In the genomic region with DNA sequence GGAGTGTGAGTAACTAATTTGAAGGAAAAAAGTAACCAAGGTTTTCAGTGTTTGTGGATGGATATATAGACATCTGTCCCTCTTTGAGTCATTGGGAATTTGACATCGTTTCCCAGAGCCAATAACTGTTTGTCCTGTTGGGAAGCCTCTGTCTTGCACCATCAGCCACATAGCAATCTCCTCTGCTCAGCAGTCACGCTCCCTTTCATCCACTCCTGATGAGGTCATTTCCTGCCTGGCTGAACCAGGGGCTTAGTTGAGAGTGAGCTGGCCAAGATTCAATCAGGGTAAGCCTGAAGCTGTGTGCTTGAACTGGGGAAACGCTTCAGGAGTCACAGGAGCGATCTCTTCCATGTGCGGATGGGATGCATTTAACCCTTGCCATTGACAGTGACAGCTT, we compare ENCODE assay signal across 11 cellular contexts.
DNase-seq lines count a peak whose midpoint lies in the region; ATAC-seq, FAIRE-seq and TF ChIP-seq lines count a peak whose summit lies in the region.
"Had no signal": no experiment of that assay in that cellular context is flagged by ENCODE, and none has a peak within 500 bp of the region (broad histone marks: within the 10 kb centered on the region; RNA-seq: fewer than 3 reads in every experiment).

No MANE protein-coding gene starts in this region.

- H3K4me3 ChIP-seq in coronary artery: no peak overlapping the region

- ATAC-seq in WTC11 (0 out of 2 replicates have a peak, but pooled peaks have one; percentile 36), HG03571 (IDR thresholded peaks at IDR 0.05; ENCODE audit: unreplicated experiment) (no peak)

- peak; percentile 65 for DNase-seq in NCI-H82 (lab: John Stamatoyannopoulos, UW)
- no peak for DNase-seq in NCI-H82 treated with DMSO at 0.1 percent for 48 hours (lab: John Stamatoyannopoulos, UW; ENCODE audit: unreplicated experiment)
- no peak for DNase-seq in WTC11 (ENCODE audit: low spot score)
- DNase-seq in glomerular endothelial cell (ENCODE audit: extremely low read depth, low read depth, low spot score): peak; percentile 3
- DNase-seq in urothelium cell line (ENCODE audit: low spot score): peak; percentile 73
- DNase-seq in NCI-H146 treated with DMSO at 0.1 percent for 48 hours (lab: John Stamatoyannopoulos, UW; ENCODE audit: unreplicated experiment): no peak
- no peak for DNase-seq in coronary artery (ENCODE audit: low spot score)
- DNase-seq: central memory CD4-positive, alpha-beta T cell; NCI-H1417 had no signal

- H3K4me1 Mint-ChIP-seq in WTC11: no peaks in the 10 kb centered on the region

- H3K27ac Mint-ChIP-seq in WTC11: no peak overlapping the region

- no peaks in the 10 kb centered on the region; the same call in 1 of the 2 replicates for H3K36me3 Mint-ChIP-seq in WTC11

- no peak overlapping the region for H3K4me3 Mint-ChIP-seq in WTC11

- H3K9me3 Mint-ChIP-seq in WTC11: peaks cover 17% of the 10 kb centered on the region

- POLR2A ChIA-PET in WTC11 (lab: Charles Lee): no interaction called here

- peaks cover 3% of the 10 kb centered on the region; the same call in 1 of the 2 replicates for H3K27me3 Mint-ChIP-seq in WTC11 (ENCODE audit: low read depth)

- H3K27ac ChIP-seq in coronary artery: no peak overlapping the region

- no peak for FAIRE-seq in urothelium cell line (lab: Jason Lieb, UNC)
- FAIRE-seq: GM12891 had no signal

- TF ChIP-seq CTCF in WTC11 (IDR thresholded peaks at IDR 0.05): no peak
- TF ChIP-seq CTCF in coronary artery (IDR thresholded peaks at IDR 0.05): no peak

- CTCF ChIA-PET in WTC11 (lab: Charles Lee): no interaction called here

TF ChIP-seq in WTC11, 78 proteins besides CTCF, POLR2A, EP300 and RAD21:
- TF ChIP-seq MXD4 (CRISPR knock-in tag; IDR thresholded peaks at IDR 0.05; ENCODE audit: borderline replicate concordance): no peak
- TF ChIP-seq ELF4 (CRISPR knock-in tag; IDR thresholded peaks at IDR 0.05; ENCODE audit: low read depth): no peak
- TF ChIP-seq CREB1 (CRISPR knock-in tag; IDR thresholded peaks at IDR 0.05): no peak
- TF ChIP-seq, protein P1, sequence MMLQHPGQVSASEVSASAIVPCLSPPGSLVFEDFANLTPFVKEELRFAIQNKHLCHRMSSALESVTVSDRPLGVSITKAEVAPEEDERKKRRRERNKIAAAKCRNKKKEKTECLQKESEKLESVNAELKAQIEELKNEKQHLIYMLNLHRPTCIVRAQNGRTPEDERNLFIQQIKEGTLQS (CRISPR knock-in tag; conservative IDR thresholded peaks at IDR 0.05): no peak
- TF ChIP-seq ZNF317 (CRISPR knock-in tag; IDR thresholded peaks at IDR 0.05; ENCODE audit: borderline replicate concordance, low read depth): no peak
- TF ChIP-seq, protein P2, sequence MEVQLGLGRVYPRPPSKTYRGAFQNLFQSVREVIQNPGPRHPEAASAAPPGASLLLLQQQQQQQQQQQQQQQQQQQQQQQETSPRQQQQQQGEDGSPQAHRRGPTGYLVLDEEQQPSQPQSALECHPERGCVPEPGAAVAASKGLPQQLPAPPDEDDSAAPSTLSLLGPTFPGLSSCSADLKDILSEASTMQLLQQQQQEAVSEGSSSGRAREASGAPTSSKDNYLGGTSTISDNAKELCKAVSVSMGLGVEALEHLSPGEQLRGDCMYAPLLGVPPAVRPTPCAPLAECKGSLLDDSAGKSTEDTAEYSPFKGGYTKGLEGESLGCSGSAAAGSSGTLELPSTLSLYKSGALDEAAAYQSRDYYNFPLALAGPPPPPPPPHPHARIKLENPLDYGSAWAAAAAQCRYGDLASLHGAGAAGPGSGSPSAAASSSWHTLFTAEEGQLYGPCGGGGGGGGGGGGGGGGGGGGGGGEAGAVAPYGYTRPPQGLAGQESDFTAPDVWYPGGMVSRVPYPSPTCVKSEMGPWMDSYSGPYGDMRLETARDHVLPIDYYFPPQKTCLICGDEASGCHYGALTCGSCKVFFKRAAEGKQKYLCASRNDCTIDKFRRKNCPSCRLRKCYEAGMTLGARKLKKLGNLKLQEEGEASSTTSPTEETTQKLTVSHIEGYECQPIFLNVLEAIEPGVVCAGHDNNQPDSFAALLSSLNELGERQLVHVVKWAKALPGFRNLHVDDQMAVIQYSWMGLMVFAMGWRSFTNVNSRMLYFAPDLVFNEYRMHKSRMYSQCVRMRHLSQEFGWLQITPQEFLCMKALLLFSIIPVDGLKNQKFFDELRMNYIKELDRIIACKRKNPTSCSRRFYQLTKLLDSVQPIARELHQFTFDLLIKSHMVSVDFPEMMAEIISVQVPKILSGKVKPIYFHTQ (CRISPR knock-in tag; IDR thresholded peaks at IDR 0.05): no peak
- no peak for TF ChIP-seq SMAD3 (CRISPR knock-in tag; IDR thresholded peaks at IDR 0.05; ENCODE audit: borderline replicate concordance)
- TF ChIP-seq, protein P3, sequence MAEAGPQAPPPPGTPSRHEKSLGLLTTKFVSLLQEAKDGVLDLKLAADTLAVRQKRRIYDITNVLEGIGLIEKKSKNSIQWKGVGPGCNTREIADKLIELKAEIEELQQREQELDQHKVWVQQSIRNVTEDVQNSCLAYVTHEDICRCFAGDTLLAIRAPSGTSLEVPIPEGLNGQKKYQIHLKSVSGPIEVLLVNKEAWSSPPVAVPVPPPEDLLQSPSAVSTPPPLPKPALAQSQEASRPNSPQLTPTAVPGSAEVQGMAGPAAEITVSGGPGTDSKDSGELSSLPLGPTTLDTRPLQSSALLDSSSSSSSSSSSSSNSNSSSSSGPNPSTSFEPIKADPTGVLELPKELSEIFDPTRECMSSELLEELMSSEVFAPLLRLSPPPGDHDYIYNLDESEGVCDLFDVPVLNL (CRISPR knock-in tag; IDR thresholded peaks at IDR 0.05; ENCODE audit: borderline replicate concordance, low read depth): no peak
- TF ChIP-seq SMAD4 (CRISPR knock-in tag; IDR thresholded peaks at IDR 0.05): no peak
- TF ChIP-seq, protein P4, sequence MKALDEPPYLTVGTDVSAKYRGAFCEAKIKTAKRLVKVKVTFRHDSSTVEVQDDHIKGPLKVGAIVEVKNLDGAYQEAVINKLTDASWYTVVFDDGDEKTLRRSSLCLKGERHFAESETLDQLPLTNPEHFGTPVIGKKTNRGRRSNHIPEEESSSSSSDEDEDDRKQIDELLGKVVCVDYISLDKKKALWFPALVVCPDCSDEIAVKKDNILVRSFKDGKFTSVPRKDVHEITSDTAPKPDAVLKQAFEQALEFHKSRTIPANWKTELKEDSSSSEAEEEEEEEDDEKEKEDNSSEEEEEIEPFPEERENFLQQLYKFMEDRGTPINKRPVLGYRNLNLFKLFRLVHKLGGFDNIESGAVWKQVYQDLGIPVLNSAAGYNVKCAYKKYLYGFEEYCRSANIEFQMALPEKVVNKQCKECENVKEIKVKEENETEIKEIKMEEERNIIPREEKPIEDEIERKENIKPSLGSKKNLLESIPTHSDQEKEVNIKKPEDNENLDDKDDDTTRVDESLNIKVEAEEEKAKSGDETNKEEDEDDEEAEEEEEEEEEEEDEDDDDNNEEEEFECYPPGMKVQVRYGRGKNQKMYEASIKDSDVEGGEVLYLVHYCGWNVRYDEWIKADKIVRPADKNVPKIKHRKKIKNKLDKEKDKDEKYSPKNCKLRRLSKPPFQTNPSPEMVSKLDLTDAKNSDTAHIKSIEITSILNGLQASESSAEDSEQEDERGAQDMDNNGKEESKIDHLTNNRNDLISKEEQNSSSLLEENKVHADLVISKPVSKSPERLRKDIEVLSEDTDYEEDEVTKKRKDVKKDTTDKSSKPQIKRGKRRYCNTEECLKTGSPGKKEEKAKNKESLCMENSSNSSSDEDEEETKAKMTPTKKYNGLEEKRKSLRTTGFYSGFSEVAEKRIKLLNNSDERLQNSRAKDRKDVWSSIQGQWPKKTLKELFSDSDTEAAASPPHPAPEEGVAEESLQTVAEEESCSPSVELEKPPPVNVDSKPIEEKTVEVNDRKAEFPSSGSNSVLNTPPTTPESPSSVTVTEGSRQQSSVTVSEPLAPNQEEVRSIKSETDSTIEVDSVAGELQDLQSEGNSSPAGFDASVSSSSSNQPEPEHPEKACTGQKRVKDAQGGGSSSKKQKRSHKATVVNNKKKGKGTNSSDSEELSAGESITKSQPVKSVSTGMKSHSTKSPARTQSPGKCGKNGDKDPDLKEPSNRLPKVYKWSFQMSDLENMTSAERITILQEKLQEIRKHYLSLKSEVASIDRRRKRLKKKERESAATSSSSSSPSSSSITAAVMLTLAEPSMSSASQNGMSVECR (CRISPR knock-in tag; IDR thresholded peaks at IDR 0.05; ENCODE audit: borderline replicate concordance): no peak
- TF ChIP-seq, protein P5, sequence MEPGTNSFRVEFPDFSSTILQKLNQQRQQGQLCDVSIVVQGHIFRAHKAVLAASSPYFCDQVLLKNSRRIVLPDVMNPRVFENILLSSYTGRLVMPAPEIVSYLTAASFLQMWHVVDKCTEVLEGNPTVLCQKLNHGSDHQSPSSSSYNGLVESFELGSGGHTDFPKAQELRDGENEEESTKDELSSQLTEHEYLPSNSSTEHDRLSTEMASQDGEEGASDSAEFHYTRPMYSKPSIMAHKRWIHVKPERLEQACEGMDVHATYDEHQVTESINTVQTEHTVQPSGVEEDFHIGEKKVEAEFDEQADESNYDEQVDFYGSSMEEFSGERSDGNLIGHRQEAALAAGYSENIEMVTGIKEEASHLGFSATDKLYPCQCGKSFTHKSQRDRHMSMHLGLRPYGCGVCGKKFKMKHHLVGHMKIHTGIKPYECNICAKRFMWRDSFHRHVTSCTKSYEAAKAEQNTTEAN (CRISPR knock-in tag; IDR thresholded peaks at IDR 0.05): no peak
- TF ChIP-seq, protein P6, sequence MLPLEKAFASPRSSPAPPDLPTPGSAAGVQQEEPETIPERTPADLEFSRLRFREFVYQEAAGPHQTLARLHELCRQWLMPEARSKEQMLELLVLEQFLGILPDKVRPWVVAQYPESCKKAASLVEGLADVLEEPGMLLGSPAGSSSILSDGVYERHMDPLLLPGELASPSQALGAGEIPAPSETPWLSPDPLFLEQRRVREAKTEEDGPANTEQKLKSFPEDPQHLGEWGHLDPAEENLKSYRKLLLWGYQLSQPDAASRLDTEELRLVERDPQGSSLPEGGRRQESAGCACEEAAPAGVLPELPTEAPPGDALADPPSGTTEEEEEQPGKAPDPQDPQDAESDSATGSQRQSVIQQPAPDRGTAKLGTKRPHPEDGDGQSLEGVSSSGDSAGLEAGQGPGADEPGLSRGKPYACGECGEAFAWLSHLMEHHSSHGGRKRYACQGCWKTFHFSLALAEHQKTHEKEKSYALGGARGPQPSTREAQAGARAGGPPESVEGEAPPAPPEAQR (CRISPR knock-in tag; IDR thresholded peaks at IDR 0.05): no peak
- no peak for TF ChIP-seq RORB (CRISPR knock-in tag; IDR thresholded peaks at IDR 0.05)
- TF ChIP-seq OVOL2 (CRISPR knock-in tag; IDR thresholded peaks at IDR 0.05; ENCODE audit: borderline replicate concordance): no peak
- no peak for TF ChIP-seq SOX15 (CRISPR knock-in tag; IDR thresholded peaks at IDR 0.05)

Comparison
In these comparisons a context has a peak if more than half of its experiments do, and no peak if none do; other contexts are left out.
1. DNase-seq: peak in NCI-H82 (single experiment), glomerular endothelial cell (single experiment) and urothelium cell line (single experiment); none in NCI-H82 treated with DMSO at 0.1 percent for 48 hours (single experiment), WTC11 (single experiment), NCI-H146 treated with DMSO at 0.1 percent for 48 hours (single experiment) and coronary artery (single experiment).